ENCODE assay signal across 28 cellular contexts in the genomic region with DNA sequence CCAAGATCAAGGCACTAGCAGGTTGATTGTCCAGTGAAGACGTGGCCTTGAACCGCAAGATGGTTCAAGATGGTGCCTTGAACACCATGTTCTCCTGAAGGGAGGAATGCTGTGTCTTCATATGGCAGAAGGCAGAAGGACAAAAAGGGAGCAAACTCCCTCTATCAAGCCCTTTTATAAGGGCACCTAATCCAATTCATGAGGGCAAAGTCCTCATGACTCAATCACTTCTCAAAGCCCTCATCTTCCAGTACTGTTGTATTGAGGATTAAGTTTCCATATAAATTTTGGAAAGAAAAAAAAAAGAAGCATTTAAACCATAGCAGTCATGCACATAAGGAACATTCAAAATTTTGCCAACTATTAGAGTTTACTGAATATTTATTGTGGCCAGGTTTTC.
"Had no signal": no experiment of that assay in that cellular context is flagged by ENCODE, and none has a peak within 500 bp of the region (broad histone marks: within the 10 kb centered on the region; RNA-seq: fewer than 3 reads in every experiment).

No MANE protein-coding gene starts in this region.

- H3K4me3 Mint-ChIP-seq: dendritic cell treated with granulocyte-macrophage colony-stimulating factor and Interleukin-4, amounts not matched to agents 40 ng/mL and 50 ng/mL, for 4 days; effector memory CD8-positive, alpha-beta T cell; endodermal cell; mesothelial cell of epicardium; naive B cell had no signal

- ATAC-seq: effector memory CD8-positive, alpha-beta T cell; esophagus mucosa; gastrocnemius medialis; heart right ventricle; left colon; left lobe of liver; lower lobe of right lung; mucosa of descending colon had no signal

- H3K36me3 ChIP-seq: colonic mucosa, esophagus squamous epithelium, gastrocnemius medialis, heart right ventricle, left ventricle myocardium inferior, lower lobe of right lung had no signal

- H3K4me1 ChIP-seq: colonic mucosa, esophagus squamous epithelium, lower lobe of right lung had no signal

- H3K9me3 Mint-ChIP-seq: dendritic cell treated with granulocyte-macrophage colony-stimulating factor and Interleukin-4, amounts not matched to agents 40 ng/mL and 50 ng/mL, for 4 days; naive B cell had no signal

- H3K4me3 ChIP-seq: colonic mucosa, esophagus squamous epithelium, gastrocnemius medialis, heart right ventricle, left ventricle myocardium inferior, lower lobe of right lung, mucosa of descending colon had no signal

- H3K27me3 Mint-ChIP-seq: dendritic cell treated with granulocyte-macrophage colony-stimulating factor and Interleukin-4, amounts not matched to agents 40 ng/mL and 50 ng/mL, for 4 days; effector memory CD8-positive, alpha-beta T cell; naive B cell had no signal

- H3K27ac ChIP-seq: colonic mucosa, epithelial cell of prostate, esophagus squamous epithelium, gastrocnemius medialis, heart right ventricle, left ventricle myocardium inferior, lower lobe of right lung had no signal

- H3K27ac Mint-ChIP-seq: dendritic cell treated with granulocyte-macrophage colony-stimulating factor and Interleukin-4, amounts not matched to agents 40 ng/mL and 50 ng/mL, for 4 days; effector memory CD8-positive, alpha-beta T cell; endodermal cell; mesothelial cell of epicardium; naive B cell had no signal

- H3K9me3 ChIP-seq: colonic mucosa, esophagus squamous epithelium, gastrocnemius medialis, heart right ventricle, left ventricle myocardium inferior, lower lobe of right lung, mucosa of descending colon had no signal

- FAIRE-seq: endometrium, islet of Langerhans had no signal

- DNase-seq: colonic mucosa; cortex of kidney; effector CD8-positive, alpha-beta T cell; effector memory CD8-positive, alpha-beta T cell; endodermal cell; erythroblast; esophagus squamous epithelium; foreskin melanocyte; gastrocnemius medialis; glutamatergic neuron; head of caudate nucleus; heart right ventricle; hippocampal formation; kidney; kidney glomerular epithelial cell; left colon; left ventricle myocardium inferior; lower lobe of right lung; mesenchymal stem cell; mucosa of descending colon; naive B cell had no signal

- H3K27me3 ChIP-seq: colonic mucosa, esophagus squamous epithelium, gastrocnemius medialis, heart right ventricle had no signal
